In genomic region chr13:47066261-47066660, GRCh38 we compare ENCODE assay signal across 1 cellular context.
TF ChIP-seq lines count a peak whose summit lies in the region.

No MANE protein-coding gene starts in this region.

TF ChIP-seq in GM12878, 131 proteins besides CTCF, POLR2A, EP300 and RAD21 (continued from another document):
- TF ChIP-seq BCLAF1 (IDR thresholded peaks at IDR 0.05) (no peak), CBFB (IDR thresholded peaks at IDR 0.05; ENCODE audit: low read depth) (no peak), ZBTB33 (IDR thresholded peaks at IDR 0.05) (no peak)
